8 cellular contexts compared by ENCODE assay signal in the genomic region with DNA sequence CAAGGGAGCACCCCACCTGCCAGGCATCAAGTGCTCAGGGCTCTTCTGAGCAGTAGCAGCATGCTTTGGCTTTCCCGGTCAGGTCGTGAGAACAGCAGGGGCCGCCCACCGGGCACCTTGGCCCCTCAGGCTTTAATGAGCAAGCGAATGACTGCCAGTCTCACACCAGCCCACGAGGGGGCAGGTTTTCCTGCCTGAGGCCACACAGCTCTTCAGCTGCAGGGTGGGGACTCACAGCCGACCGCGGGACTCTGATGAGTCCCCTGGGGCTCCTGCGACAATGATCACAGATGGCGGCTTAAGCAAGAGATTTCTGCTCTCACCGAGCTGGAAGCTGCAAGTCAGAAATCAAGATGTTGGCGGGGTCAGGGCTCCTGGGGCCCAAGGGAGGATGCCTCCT. TPM values are rescaled to one million over a fixed set of nuclear protein-coding genes. Genes with fewer than 3 reads are reported as not detected.
DNase-seq lines count a peak whose midpoint lies in the region; ATAC-seq and TF ChIP-seq lines count a peak whose summit lies in the region.

No MANE protein-coding gene starts in this region.

- no peaks in the 10 kb centered on the region for H3K9me2 ChIP-seq in GM23248 (ENCODE audit: insufficient read depth)

- peaks cover 23 to 72% (median 60%) of the 10 kb centered on the region in 10 experiments for H3K4me1 ChIP-seq in BLaER1 treated with 17β-estradiol and CSF1 and Interleukin-3, amounts not matched to agents 10 nM and 100 nM
- H3K4me1 ChIP-seq in GM23248 (ENCODE audit: insufficient read depth) (no peaks in the 10 kb centered on the region), OCI-LY3 (ENCODE audit: low read length) (no peaks in the 10 kb centered on the region), foreskin keratinocyte (no peaks in the 10 kb centered on the region)

- H4K20me1 ChIP-seq in BLaER1 treated with 17β-estradiol and CSF1 and Interleukin-3, amounts not matched to agents 10 nM and 100 nM = peaks cover 0 to 36% (median 5%) of the 10 kb centered on the region in 11 experiments; a peak in 10 of 22 replicates
- H4K20me1 ChIP-seq in GM23248 (ENCODE audit: insufficient read depth) (no peaks in the 10 kb centered on the region), OCI-LY3 (ENCODE audit: insufficient read depth, low read length) (no peaks in the 10 kb centered on the region)

- ATAC-seq in foreskin keratinocyte (peak; percentile 50), GM18873 (IDR thresholded peaks at IDR 0.05; ENCODE audit: low FRiP score, unreplicated experiment) (no peak)

- no peak overlapping the region; a peak in 1 of 20 replicates for H3K4me3 ChIP-seq in BLaER1 treated with 17β-estradiol and CSF1 and Interleukin-3, amounts not matched to agents 10 nM and 100 nM
- no peak overlapping the region for H3K4me3 ChIP-seq in GM23248
- no peak overlapping the region for H3K4me3 ChIP-seq in OCI-LY3 (ENCODE audit: low read length)

- WGBS in GM23248 (ENCODE audit: low coverage in 1 of 2, low lambda C conversion rate in 2 of 2, missing lambda C conversion rate in 2 of 2), 2 experiments = 7 to 10% methylated on average over 8 to 13 of the region's 13 CpGs

- peaks cover 30 to 77% (median 55%) of the 10 kb centered on the region in 11 experiments for H3K27me3 ChIP-seq in BLaER1 treated with 17β-estradiol and CSF1 and Interleukin-3, amounts not matched to agents 10 nM and 100 nM
- peaks cover 44% of the 10 kb centered on the region for H3K27me3 ChIP-seq in GM23248 (replicated peaks; ENCODE audit: insufficient read depth)
- H3K27me3 ChIP-seq in OCI-LY3 (ENCODE audit: low read depth, low read length) = peaks cover 58% of the 10 kb centered on the region
- H3K27me3 ChIP-seq in foreskin keratinocyte = peaks cover 55% of the 10 kb centered on the region

- H3K9me3 ChIP-seq in BLaER1 treated with 17β-estradiol and CSF1 and Interleukin-3, amounts not matched to agents 10 nM and 100 nM (replicated peaks in 1 of 11) = no peaks in the 10 kb centered on the region
- H3K9me3 ChIP-seq in GM23248 (ENCODE audit: low read depth) (no peaks in the 10 kb centered on the region), OCI-LY3 (ENCODE audit: insufficient read depth, low read length) (no peaks in the 10 kb centered on the region)

- in situ Hi-C loops in GM23248 (cut with MboI) = loop anchor here (10.0 kb wide), 1 partner anchor 477 kb away; no protein-coding TSS in a partner anchor

- H3K9ac ChIP-seq in BLaER1 treated with 17β-estradiol and CSF1 and Interleukin-3, amounts not matched to agents 10 nM and 100 nM = peak overlapping the region in 2 of 11 experiments; percentile 9 to 12; a peak in 2 of 22 replicates
- no peak overlapping the region for H3K9ac ChIP-seq in GM23248
- no peak overlapping the region for H3K9ac ChIP-seq in OCI-LY3 (ENCODE audit: low read length)

- H3K79me2 ChIP-seq in GM23248 (ENCODE audit: insufficient read depth) (no peaks in the 10 kb centered on the region), OCI-LY3 (ENCODE audit: low read length) (no peaks in the 10 kb centered on the region)

- DNase-seq in GM23248 = peak; percentile 48
- DNase-seq in foreskin keratinocyte = no peak
- DNase-seq in NK-92 treated with Interleukin-12 subunit alpha and Interleukin-12 subunit beta, amount 100 ng/mL, for 24 hours (lab: John Stamatoyannopoulos, UW) = no peak
- no peak for DNase-seq in NCI-H510A (lab: John Stamatoyannopoulos, UW)
- DNase-seq in inferior parietal cortex (ENCODE audit: extremely low spot score) = no peak

- H3F3A ChIP-seq in GM23248 (ENCODE audit: insufficient read depth) = no peaks in the 10 kb centered on the region

- peak overlapping the region in 3 of 11 experiments; percentile 4 to 43 (median 38); a peak in 4 of 22 replicates for H3K27ac ChIP-seq in BLaER1 treated with 17β-estradiol and CSF1 and Interleukin-3, amounts not matched to agents 10 nM and 100 nM
- no peak overlapping the region for H3K27ac ChIP-seq in GM23248
- no peak overlapping the region for H3K27ac ChIP-seq in OCI-LY3 (ENCODE audit: low read length)
- no peak overlapping the region for H3K27ac ChIP-seq in foreskin keratinocyte

- no peaks in the 10 kb centered on the region for H3K36me3 ChIP-seq in BLaER1 treated with 17β-estradiol and CSF1 and Interleukin-3, amounts not matched to agents 10 nM and 100 nM
- H3K36me3 ChIP-seq in GM23248 (ENCODE audit: low read depth) (no peaks in the 10 kb centered on the region), OCI-LY3 (replicated peaks; ENCODE audit: low read depth, low read length) (no peaks in the 10 kb centered on the region)

- no peak overlapping the region for H2AFZ ChIP-seq in GM23248
- H2AFZ ChIP-seq in OCI-LY3 (ENCODE audit: low read depth, low read length) = no peak overlapping the region; the same call in 1 of the 2 replicates

- H3K4me2 ChIP-seq in BLaER1 treated with 17β-estradiol and CSF1 and Interleukin-3, amounts not matched to agents 10 nM and 100 nM = peak overlapping the region; percentile 47 to 94 (median 77)
- H3K4me2 ChIP-seq in GM23248 (ENCODE audit: unreplicated experiment) (no peak overlapping the region), OCI-LY3 (ENCODE audit: low read length) (peak overlapping the region; percentile 32)

- TF ChIP-seq CTCF in OCI-LY3 (IDR thresholded peaks at IDR 0.05; ENCODE audit: low read depth, low read length) = peak; percentile 61
- peak; percentile 65 for TF ChIP-seq CTCF in foreskin keratinocyte (conservative IDR thresholded peaks at IDR 0.05)

RNA-seq across cellular contexts. Expression of gene FGF19, which starts 14.3 kb away (rescaled TPM):
- not detected in 2 replicates for total RNA-seq in GM23248 (2014; rRNA removed; shearing (Covaris generic))
- polyA plus RNA-seq in GM23248 (2016; fragmentation: Nextera tagmentation; extraction: Ambion mirVana) (not detected in 2 replicates), foreskin keratinocyte (0.24 TPM in 1 of 2 replicates, not detected in the other)
- total RNA-seq in foreskin keratinocyte = 0.04 and 0.17 TPM in 2 replicates

RNA-seq across cellular contexts. Expression of gene LTO1, which starts 43.0 kb away (rescaled TPM):
- 20.6 and 37.3 TPM in 2 replicates for total RNA-seq in GM23248 (2014; rRNA removed; shearing (Covaris generic))
- polyA plus RNA-seq in GM23248 (2016; fragmentation: Nextera tagmentation; extraction: Ambion mirVana) (25.5 and 26.2 TPM in 2 replicates), foreskin keratinocyte (14.9 and 15.0 TPM in 2 replicates)
- 13.5 and 15.7 TPM in 2 replicates for total RNA-seq in foreskin keratinocyte

RNA-seq across cellular contexts. Expression of gene FGF4, which starts 57.0 kb away (rescaled TPM):
- total RNA-seq in GM23248 (2014; rRNA removed; shearing (Covaris generic)) = not detected in 2 replicates
- polyA plus RNA-seq in GM23248 (2016; fragmentation: Nextera tagmentation; extraction: Ambion mirVana) (not detected in 2 replicates), foreskin keratinocyte (not detected in 2 replicates)
- not detected in 2 replicates for total RNA-seq in foreskin keratinocyte
